Comparison of ENCODE assay signal across 8 cellular contexts in the genomic region with DNA sequence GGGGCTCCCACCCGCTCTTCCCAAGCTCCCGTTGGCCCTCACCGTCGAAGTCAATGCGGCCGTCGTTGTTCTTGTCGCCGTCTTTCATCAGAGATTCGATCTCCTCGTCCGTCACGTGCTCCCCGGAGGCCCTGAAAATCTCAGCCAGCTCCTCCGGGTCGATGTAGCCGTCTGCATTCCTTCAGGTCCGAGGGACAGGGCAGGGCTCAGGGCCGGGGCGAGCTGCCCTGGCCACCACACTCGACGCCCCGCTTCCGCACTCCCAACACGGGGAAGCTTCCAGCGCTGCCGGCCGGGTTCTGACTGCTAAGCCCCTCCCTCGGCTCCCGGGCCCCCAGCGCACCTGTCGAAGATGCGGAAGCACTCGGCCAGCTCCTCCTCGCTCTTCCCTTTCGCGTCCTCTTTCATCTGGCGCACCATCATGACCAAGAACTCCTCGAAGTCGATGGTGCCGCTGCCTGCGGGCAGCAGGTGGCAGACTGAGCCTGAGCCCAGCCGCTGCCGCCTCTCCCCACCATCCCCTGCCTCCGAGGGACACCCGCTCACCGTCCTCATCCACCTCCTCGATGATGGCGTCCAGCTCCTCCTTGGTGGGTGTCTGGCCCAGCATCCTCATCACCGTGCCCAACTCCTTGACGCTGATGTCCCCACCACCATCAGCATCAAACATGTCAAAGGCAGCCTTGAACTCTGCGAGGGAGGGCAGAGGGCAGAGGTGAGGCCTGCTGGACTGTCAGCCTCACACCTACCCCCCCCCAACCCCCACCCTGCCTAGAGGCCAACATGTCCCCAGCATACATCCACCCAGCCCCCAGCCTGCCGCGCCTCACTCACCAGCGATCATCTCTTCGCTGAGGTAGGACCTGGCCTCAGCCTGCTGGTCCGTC. TPM values are rescaled to one million over a fixed set of nuclear protein-coding genes. Genes with fewer than 3 reads are reported as not detected.
DNase-seq lines count a peak whose midpoint lies in the region; ATAC-seq, FAIRE-seq and TF ChIP-seq lines count a peak whose summit lies in the region.

No MANE protein-coding gene starts in this region.

- H3K4me2 ChIP-seq in astrocyte (ENCODE audit: low read length) = peak overlapping the region; percentile 35

- peaks cover 21% of the 10 kb centered on the region for H3K4me1 Mint-ChIP-seq in astrocyte (ENCODE audit: low read depth, unreplicated experiment)

- H3K9ac ChIP-seq in astrocyte (ENCODE audit: low read length) (no peak overlapping the region), iPS-20b (ENCODE audit: low read depth, low read length) (no peak overlapping the region)

- no peaks in the 10 kb centered on the region for H3K36me3 Mint-ChIP-seq in astrocyte (ENCODE audit: low read depth, unreplicated experiment)

- H3K4me3 ChIP-seq in SJCRH30 (no peak overlapping the region), astrocyte (ENCODE audit: insufficient read depth, low read depth, low read length) (no peak overlapping the region), iPS-20b (ENCODE audit: low read length) (peak overlapping the region; percentile 38; the same call in 1 of the 2 replicates)

- H3K4me3 Mint-ChIP-seq in astrocyte (ENCODE audit: unreplicated experiment) = no peak overlapping the region

- no peak for ATAC-seq in HG03159 (IDR thresholded peaks at IDR 0.05; ENCODE audit: unreplicated experiment)

- DNase-seq in NCI-H1417 (lab: John Stamatoyannopoulos, UW) (peak in 2 of 3 experiments; percentile 9 to 12), NCI-H1417 treated with DMSO at 0.1 percent for 48 hours (lab: John Stamatoyannopoulos, UW) (no peak), SJCRH30 (peak; percentile 59 to 62), astrocyte (ENCODE audit: low read depth) (no peak), SHP77 treated with DMSO at 0.1 percent for 48 hours (lab: John Stamatoyannopoulos, UW) (no peak)
- DNase-seq in stimulated activated CD4-positive, alpha-beta T cell treated with anti-CD3 and anti-CD28 coated beads, Interleukin-2, amount 100 ng/mL, for 4 hours (ENCODE audit: low read depth) = peak; percentile 45

- FAIRE-seq in astrocyte (lab: Jason Lieb, UNC) = no peak

- no peak overlapping the region for H3K27ac Mint-ChIP-seq in astrocyte (ENCODE audit: unreplicated experiment)

- H3K36me3 ChIP-seq in SJCRH30 = no peaks in the 10 kb centered on the region
- H3K36me3 ChIP-seq in astrocyte (ENCODE audit: insufficient read depth, low read length) = no peaks in the 10 kb centered on the region
- H3K36me3 ChIP-seq in iPS-20b (ENCODE audit: insufficient read depth, low read depth, low read length) = 0 out of 2 replicates have a peak, but pooled peaks cover 4% of the 10 kb centered on the region

- no peaks in the 10 kb centered on the region for H3K79me2 ChIP-seq in astrocyte (ENCODE audit: insufficient read depth, low read length)

- H3K9me3 ChIP-seq in SJCRH30 (replicated peaks) = no peaks in the 10 kb centered on the region
- no peaks in the 10 kb centered on the region for H3K9me3 ChIP-seq in astrocyte (ENCODE audit: insufficient read depth, low read depth, low read length)
- no peaks in the 10 kb centered on the region for H3K9me3 ChIP-seq in iPS-20b (ENCODE audit: insufficient read depth, low read depth, low read length)

- H3K27me3 ChIP-seq in SJCRH30 (no peaks in the 10 kb centered on the region), astrocyte (ENCODE audit: insufficient read depth, low read length) (no peaks in the 10 kb centered on the region), iPS-20b (ENCODE audit: insufficient read depth, low read length) (peaks cover 24% of the 10 kb centered on the region)

- H3K9me3 Mint-ChIP-seq in astrocyte (ENCODE audit: unreplicated experiment) = no peaks in the 10 kb centered on the region

- H3K27ac ChIP-seq in SJCRH30 = no peak overlapping the region
- no peak overlapping the region for H3K27ac ChIP-seq in astrocyte (ENCODE audit: low read depth, low read length)
- H3K27ac ChIP-seq in iPS-20b (ENCODE audit: low read length) = no peak overlapping the region

- H3K4me1 ChIP-seq in SJCRH30 = peaks cover 45% of the 10 kb centered on the region
- H3K4me1 ChIP-seq in astrocyte (ENCODE audit: insufficient read depth, low read length) = peaks cover 8% of the 10 kb centered on the region
- no peaks in the 10 kb centered on the region; the same call in 1 of the 2 replicates for H3K4me1 ChIP-seq in iPS-20b (ENCODE audit: insufficient read depth, low read length)

- peaks cover 7% of the 10 kb centered on the region for H3K27me3 Mint-ChIP-seq in astrocyte (ENCODE audit: low read depth, unreplicated experiment)

- TF ChIP-seq CTCF in astrocyte (IDR thresholded peaks at IDR 0.05; ENCODE audit: insufficient read depth, low read depth, low read length) = no peak

- H4K20me1 ChIP-seq in astrocyte (ENCODE audit: insufficient read depth, low read length) = no peaks in the 10 kb centered on the region

- peak overlapping the region; percentile 66 for H2AFZ ChIP-seq in astrocyte (ENCODE audit: low read depth, low read length)

RNA-seq across cellular contexts. Expression of gene TNNC2, which starts 2.9 kb away (rescaled TPM):
- total RNA-seq in SJCRH30 (2014; rRNA removed; shearing (Covaris generic)) = 0.73 and 0.75 TPM in 2 replicates
- total RNA-seq in astrocyte = not detected in 2 replicates

RNA-seq across cellular contexts. Expression of gene SNX21, which starts 9.4 kb away (rescaled TPM):
- 17.1 and 18.3 TPM in 2 replicates for total RNA-seq in SJCRH30 (2014; rRNA removed; shearing (Covaris generic))
- total RNA-seq in astrocyte = 13.3 and 14.2 TPM in 2 replicates

RNA-seq across cellular contexts. Expression of gene UBE2C, which starts 11.7 kb away (rescaled TPM):
- 612 and 615 TPM in 2 replicates for total RNA-seq in SJCRH30 (2014; rRNA removed; shearing (Covaris generic))
- 6.2 and 12.3 TPM in 2 replicates for total RNA-seq in astrocyte

RNA-seq across cellular contexts. Expression of gene DNTTIP1, which starts 32.4 kb away (rescaled TPM):
- total RNA-seq in SJCRH30 (2014; rRNA removed; shearing (Covaris generic)) = 54.8 and 59.1 TPM in 2 replicates
- 28.1 and 28.7 TPM in 2 replicates for total RNA-seq in astrocyte

RNA-seq across cellular contexts. Expression of gene WFDC3, which starts 32.5 kb away (rescaled TPM):
- total RNA-seq in SJCRH30 (2014; rRNA removed; shearing (Covaris generic)) = 0.12 and 0.73 TPM in 2 replicates
- total RNA-seq in astrocyte = 2.0 and 2.2 TPM in 2 replicates

Comparison
In these comparisons a context has a peak if more than half of its experiments do, and no peak if none do; other contexts are left out.
1. DNase-seq: peak in NCI-H1417 (2 of 3), SJCRH30 (2 of 2) and stimulated activated CD4-positive, alpha-beta T cell treated with anti-CD3 and anti-CD28 coated beads, Interleukin-2, amount 100 ng/mL, for 4 hours (single experiment); none in NCI-H1417 treated with DMSO at 0.1 percent for 48 hours (single experiment), astrocyte (single experiment) and SHP77 treated with DMSO at 0.1 percent for 48 hours (single experiment).
2. RNA of gene UBE2C, which starts 11.7 kb away (total RNA-seq): 612 to 615 TPM in SJCRH30; 6.2 to 12.3 TPM in astrocyte; every median in the first group is over 10 times any median in the second.